17 cellular contexts compared by ENCODE assay signal in the genomic region with DNA sequence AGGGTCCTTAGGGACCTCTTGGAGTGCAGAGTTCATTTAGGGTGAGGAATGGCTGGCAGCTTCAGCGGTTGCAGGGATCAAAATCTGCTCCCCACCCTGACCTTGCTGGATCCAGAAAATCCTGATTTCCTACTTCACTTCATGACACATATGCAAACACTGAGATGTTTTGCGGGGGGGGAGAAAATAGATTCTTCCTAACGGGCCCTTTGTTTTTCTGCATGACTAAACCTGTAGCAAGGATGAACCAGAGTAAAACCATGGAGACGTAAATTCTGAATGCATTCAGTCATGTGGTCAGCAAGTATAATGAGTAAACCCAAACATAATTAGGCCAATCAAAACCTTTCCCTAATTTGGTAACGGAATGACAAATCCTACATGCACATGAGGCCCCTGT. TPM values are rescaled to one million over a fixed set of nuclear protein-coding genes. Genes with fewer than 3 reads are reported as not detected.
A peak's percentile ranks its signal among the peaks of the same experiment; 100 is the strongest.
DNase-seq lines count a peak whose midpoint lies in the region; ATAC-seq and TF ChIP-seq lines count a peak whose summit lies in the region.
"Had no signal": no experiment of that assay in that cellular context is flagged by ENCODE, and none has a peak within 500 bp of the region (broad histone marks: within the 10 kb centered on the region; RNA-seq: fewer than 3 reads in every experiment).

No MANE protein-coding gene starts in this region.

- BruUV-seq in mammary epithelial cell (replicated peaks; lab: Mats Ljungman, UMichigan): no TSS peak

- no peaks in the 10 kb centered on the region for H4K20me1 ChIP-seq in mammary epithelial cell (ENCODE audit: insufficient read depth, low read length)

- WGBS in mammary epithelial cell (ENCODE audit: low coverage, missing lambda C conversion rate): 3% methylated on average over 5 of the region's 5 CpGs

- H3K4me3 ChIP-seq in mammary epithelial cell (replicated peaks in 1 of 3; ENCODE audit: insufficient read depth in 1 of 3, low read depth in 2 of 3, low read length in 3 of 3): no peak overlapping the region
- H3K4me3 ChIP-seq in BE2C (ENCODE audit: low read depth, low read length): no peak overlapping the region
- H3K4me3 ChIP-seq: coronary artery, smooth muscle cell had no signal

- peak overlapping the region; percentile 64 for H3K27ac ChIP-seq in mammary epithelial cell (ENCODE audit: insufficient read depth, low read depth, low read length)
- H3K27ac ChIP-seq: coronary artery had no signal

- in situ Hi-C loops in mammary epithelial cell (cut with MboI; ENCODE audit: low sequenced_read_pairs in 2 of 2): loop anchor here in 1 of 2 donors (5.0 kb wide), 1 partner anchor 127 kb away; no protein-coding TSS in a partner anchor

- no peaks in the 10 kb centered on the region for H3K9me3 ChIP-seq in mammary epithelial cell (replicated peaks; ENCODE audit: insufficient read depth, low read length)
- H3K9me3 ChIP-seq in BE2C: no peaks in the 10 kb centered on the region

- DNase-seq in NCI-H1105 treated with DMSO at 0.1 percent for 48 hours (lab: John Stamatoyannopoulos, UW) (peak; percentile 43), NCI-H1105 (lab: John Stamatoyannopoulos, UW) (no peak), NCI-H526 (lab: John Stamatoyannopoulos, UW) (peak; percentile 31 to 56), mammary epithelial cell (peak; percentile 96), BE2C (no peak)
- DNase-seq: activated CD4-positive, alpha-beta T cell treated with anti-CD3 and anti-CD28 coated beads, Interleukin-2, amount 10 ng/mL, durations not matched to agents 24 days and 14 days; activated T-cell treated with anti-CD3 and anti-CD28 coated beads, Interleukin-2, amount 50 U/mL, for 1 hour; CD8-positive, alpha-beta T cell; MM.1S; occipital lobe; Right ventricle myocardium superior had no signal

- no peak for TF ChIP-seq CTCF in mammary epithelial cell (conservative IDR thresholded peaks at IDR 0.05 in 1 of 2, IDR thresholded peaks at IDR 0.05 in 1 of 2; ENCODE audit: extremely low read depth in 1 of 2, insufficient read depth in 1 of 2, low read depth in 1 of 2, low read length in 2 of 2)
- no peak for TF ChIP-seq CTCF in nephron (IDR thresholded peaks at IDR 0.05; ENCODE audit: unreplicated experiment in 3 of 3)
- no peak for TF ChIP-seq CTCF in BE2C (IDR thresholded peaks at IDR 0.05; ENCODE audit: low read depth, low read length)

- no peak overlapping the region for H3K4me3 Mint-ChIP-seq in nephron
- H3K4me3 Mint-ChIP-seq: activated CD4-positive, alpha-beta T cell treated with anti-CD3 and anti-CD28 coated beads, Interleukin-2, amount 10 ng/mL, durations not matched to agents 24 days and 14 days; CD8-positive, alpha-beta T cell had no signal

- H2AFZ ChIP-seq in mammary epithelial cell (ENCODE audit: low read depth, low read length): peak overlapping the region; percentile 63

- no peaks in the 10 kb centered on the region for H3K79me2 ChIP-seq in mammary epithelial cell (ENCODE audit: insufficient read depth, low read length)

- H3K27ac Mint-ChIP-seq in nephron: peak overlapping the region in 2 of 3 experiments; percentile 2 to 18
- H3K27ac Mint-ChIP-seq: activated CD4-positive, alpha-beta T cell treated with anti-CD3 and anti-CD28 coated beads, Interleukin-2, amount 10 ng/mL, durations not matched to agents 24 days and 14 days; CD8-positive, alpha-beta T cell had no signal

- H3K4me1 ChIP-seq in mammary epithelial cell (ENCODE audit: insufficient read depth, low read length) (peaks cover 30% of the 10 kb centered on the region), BE2C (no peaks in the 10 kb centered on the region)

- H3K4me1 Mint-ChIP-seq in nephron: peaks cover 40% of the 10 kb centered on the region
- H3K4me1 Mint-ChIP-seq: activated CD4-positive, alpha-beta T cell treated with anti-CD3 and anti-CD28 coated beads, Interleukin-2, amount 10 ng/mL, durations not matched to agents 24 days and 14 days had no signal

- H3K9me3 Mint-ChIP-seq in nephron: no peaks in the 10 kb centered on the region
- H3K9me3 Mint-ChIP-seq: activated CD4-positive, alpha-beta T cell treated with anti-CD3 and anti-CD28 coated beads, Interleukin-2, amount 10 ng/mL, durations not matched to agents 24 days and 14 days; CD8-positive, alpha-beta T cell had no signal

- CTCF ChIA-PET in mammary epithelial cell (lab: Charles Lee; ENCODE audit: low non-redundant PET): interaction anchor here (0.6 kb wide), 1 partner anchor 28 kb away, joined by 3 read pairs; no protein-coding TSS in a partner anchor

- dilution Hi-C loops in mammary epithelial cell (cut with HindIII; ENCODE audit: low sequenced_read_pairs): no loop called here

- intact Hi-C loops in mammary epithelial cell (cut with micrococcal nuclease): loop anchor here (1.0 kb wide), 2 partner anchors 20 to 25 kb away; partner anchors contain the start of gene RBP1

- peaks cover 4% of the 10 kb centered on the region for H3K27me3 Mint-ChIP-seq in nephron (ENCODE audit: low read depth)

- no peaks in the 10 kb centered on the region for H3K36me3 ChIP-seq in mammary epithelial cell (ENCODE audit: insufficient read depth, low read length)
- H3K36me3 ChIP-seq in BE2C: no peaks in the 10 kb centered on the region

- peak overlapping the region; percentile 19 for H3K9ac ChIP-seq in mammary epithelial cell (ENCODE audit: insufficient read depth, low read length)

- ATAC-seq in GM21360 (IDR thresholded peaks at IDR 0.05; ENCODE audit: unreplicated experiment): no peak
- ATAC-seq in HG02763 (IDR thresholded peaks at IDR 0.05; ENCODE audit: unreplicated experiment): no peak
- ATAC-seq: CD8-positive, alpha-beta T cell had no signal

- H3K4me2 ChIP-seq in mammary epithelial cell (ENCODE audit: insufficient read depth, low read depth, low read length): peak overlapping the region; percentile 70
- H3K4me2 ChIP-seq: smooth muscle cell had no signal

- no peaks in the 10 kb centered on the region for H3K36me3 Mint-ChIP-seq in nephron (ENCODE audit: low read depth)

- H3K27me3 ChIP-seq in mammary epithelial cell (ENCODE audit: insufficient read depth, low read length): no peaks in the 10 kb centered on the region
- no peaks in the 10 kb centered on the region for H3K27me3 ChIP-seq in BE2C

RNA-seq across cellular contexts. Expression of gene RBP1, which starts 20.0 kb away (rescaled TPM):
- total RNA-seq in mammary epithelial cell: 10 to 100 TPM; 58.7 to 60.6 TPM
- polyA plus RNA-seq in mammary epithelial cell: 24.5 TPM
- 3.6 TPM for polyA minus RNA-seq in mammary epithelial cell
- 736 TPM for polyA plus RNA-seq in BE2C (2012; ENCODE audit: insufficient read depth, insufficient read length, low read depth)
- total RNA-seq: activated CD4-positive, alpha-beta T cell treated with anti-CD3 and anti-CD28 coated beads, Interleukin-2, amount 10 ng/mL, durations not matched to agents 24 days and 14 days; CD8-positive, alpha-beta T cell; NCI-H460 had no signal

Comparison
In these comparisons a context has a peak if more than half of its experiments do, and no peak if none do; other contexts are left out.
1. DNase-seq: peak in NCI-H1105 treated with DMSO at 0.1 percent for 48 hours (single experiment), NCI-H526 (2 of 2) and mammary epithelial cell (single experiment); none in NCI-H1105 (single experiment) and BE2C (single experiment).